2 cellular contexts compared by ENCODE assay signal in the genomic region with DNA sequence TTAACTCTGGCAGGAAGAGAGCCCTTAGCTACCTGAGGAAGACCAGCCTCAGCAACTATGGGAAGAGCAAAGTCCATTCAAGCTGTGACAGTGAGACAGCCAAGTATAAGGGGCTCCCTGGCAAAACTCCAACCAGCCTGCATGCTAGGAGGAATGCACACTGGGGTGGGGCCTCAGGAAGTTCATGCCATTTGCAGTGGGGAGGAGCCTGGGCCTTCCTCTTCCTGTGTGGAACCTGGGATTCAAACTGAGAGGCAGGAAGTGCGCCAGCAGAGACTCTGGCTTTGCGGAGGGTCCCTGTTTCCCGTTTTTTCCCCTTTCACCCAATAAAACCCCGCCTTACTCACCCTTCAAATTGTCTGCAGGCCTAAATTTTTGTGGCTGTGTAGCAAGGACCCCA.
TF ChIP-seq lines count a peak whose summit lies in the region.

No MANE protein-coding gene starts in this region.

TF ChIP-seq in HCT116, 20 proteins besides CTCF, POLR2A, EP300 and RAD21:
- TF ChIP-seq, protein P1, sequence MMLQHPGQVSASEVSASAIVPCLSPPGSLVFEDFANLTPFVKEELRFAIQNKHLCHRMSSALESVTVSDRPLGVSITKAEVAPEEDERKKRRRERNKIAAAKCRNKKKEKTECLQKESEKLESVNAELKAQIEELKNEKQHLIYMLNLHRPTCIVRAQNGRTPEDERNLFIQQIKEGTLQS (IDR thresholded peaks at IDR 0.05) = no peak
- TF ChIP-seq ZFX (IDR thresholded peaks at IDR 0.05) = no peak
- TF ChIP-seq, protein P2, sequence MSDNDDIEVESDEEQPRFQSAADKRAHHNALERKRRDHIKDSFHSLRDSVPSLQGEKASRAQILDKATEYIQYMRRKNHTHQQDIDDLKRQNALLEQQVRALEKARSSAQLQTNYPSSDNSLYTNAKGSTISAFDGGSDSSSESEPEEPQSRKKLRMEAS (IDR thresholded peaks at IDR 0.05) = no peak
- no peak for TF ChIP-seq JUND (IDR thresholded peaks at IDR 0.05)
- no peak for TF ChIP-seq TCF7L2 (IDR thresholded peaks at IDR 0.05; ENCODE audit: borderline replicate concordance, extremely low read depth, insufficient read depth, insufficient read length)
- TF ChIP-seq FOSL1 (IDR thresholded peaks at IDR 0.05; ENCODE audit: low read depth) = no peak
- TF ChIP-seq POLR2AphosphoS5 (IDR thresholded peaks at IDR 0.05; ENCODE audit: low read depth, low read length) = no peak
- TF ChIP-seq ZNF274 (IDR thresholded peaks at IDR 0.05; ENCODE audit: low read depth, low read length) = no peak
- no peak for TF ChIP-seq SIN3A (IDR thresholded peaks at IDR 0.05; ENCODE audit: low read depth)
- TF ChIP-seq EZH2 (IDR thresholded peaks at IDR 0.05) = no peak
- TF ChIP-seq EZH2phosphoT487 (IDR thresholded peaks at IDR 0.05; ENCODE audit: borderline replicate concordance) = no peak
- no peak for TF ChIP-seq SRF (IDR thresholded peaks at IDR 0.05; ENCODE audit: low read depth)
- TF ChIP-seq, protein P3, sequence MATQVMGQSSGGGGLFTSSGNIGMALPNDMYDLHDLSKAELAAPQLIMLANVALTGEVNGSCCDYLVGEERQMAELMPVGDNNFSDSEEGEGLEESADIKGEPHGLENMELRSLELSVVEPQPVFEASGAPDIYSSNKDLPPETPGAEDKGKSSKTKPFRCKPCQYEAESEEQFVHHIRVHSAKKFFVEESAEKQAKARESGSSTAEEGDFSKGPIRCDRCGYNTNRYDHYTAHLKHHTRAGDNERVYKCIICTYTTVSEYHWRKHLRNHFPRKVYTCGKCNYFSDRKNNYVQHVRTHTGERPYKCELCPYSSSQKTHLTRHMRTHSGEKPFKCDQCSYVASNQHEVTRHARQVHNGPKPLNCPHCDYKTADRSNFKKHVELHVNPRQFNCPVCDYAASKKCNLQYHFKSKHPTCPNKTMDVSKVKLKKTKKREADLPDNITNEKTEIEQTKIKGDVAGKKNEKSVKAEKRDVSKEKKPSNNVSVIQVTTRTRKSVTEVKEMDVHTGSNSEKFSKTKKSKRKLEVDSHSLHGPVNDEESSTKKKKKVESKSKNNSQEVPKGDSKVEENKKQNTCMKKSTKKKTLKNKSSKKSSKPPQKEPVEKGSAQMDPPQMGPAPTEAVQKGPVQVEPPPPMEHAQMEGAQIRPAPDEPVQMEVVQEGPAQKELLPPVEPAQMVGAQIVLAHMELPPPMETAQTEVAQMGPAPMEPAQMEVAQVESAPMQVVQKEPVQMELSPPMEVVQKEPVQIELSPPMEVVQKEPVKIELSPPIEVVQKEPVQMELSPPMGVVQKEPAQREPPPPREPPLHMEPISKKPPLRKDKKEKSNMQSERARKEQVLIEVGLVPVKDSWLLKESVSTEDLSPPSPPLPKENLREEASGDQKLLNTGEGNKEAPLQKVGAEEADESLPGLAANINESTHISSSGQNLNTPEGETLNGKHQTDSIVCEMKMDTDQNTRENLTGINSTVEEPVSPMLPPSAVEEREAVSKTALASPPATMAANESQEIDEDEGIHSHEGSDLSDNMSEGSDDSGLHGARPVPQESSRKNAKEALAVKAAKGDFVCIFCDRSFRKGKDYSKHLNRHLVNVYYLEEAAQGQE (IDR thresholded peaks at IDR 0.05; ENCODE audit: low read depth) = no peak

TF ChIP-seq in WTC11, 78 proteins besides CTCF, POLR2A, EP300 and RAD21:
- TF ChIP-seq, protein P4, sequence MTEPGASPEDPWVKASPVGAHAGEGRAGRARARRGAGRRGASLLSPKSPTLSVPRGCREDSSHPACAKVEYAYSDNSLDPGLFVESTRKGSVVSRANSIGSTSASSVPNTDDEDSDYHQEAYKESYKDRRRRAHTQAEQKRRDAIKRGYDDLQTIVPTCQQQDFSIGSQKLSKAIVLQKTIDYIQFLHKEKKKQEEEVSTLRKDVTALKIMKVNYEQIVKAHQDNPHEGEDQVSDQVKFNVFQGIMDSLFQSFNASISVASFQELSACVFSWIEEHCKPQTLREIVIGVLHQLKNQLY (CRISPR knock-in tag; IDR thresholded peaks at IDR 0.05) = no peak
- TF ChIP-seq, protein P5, sequence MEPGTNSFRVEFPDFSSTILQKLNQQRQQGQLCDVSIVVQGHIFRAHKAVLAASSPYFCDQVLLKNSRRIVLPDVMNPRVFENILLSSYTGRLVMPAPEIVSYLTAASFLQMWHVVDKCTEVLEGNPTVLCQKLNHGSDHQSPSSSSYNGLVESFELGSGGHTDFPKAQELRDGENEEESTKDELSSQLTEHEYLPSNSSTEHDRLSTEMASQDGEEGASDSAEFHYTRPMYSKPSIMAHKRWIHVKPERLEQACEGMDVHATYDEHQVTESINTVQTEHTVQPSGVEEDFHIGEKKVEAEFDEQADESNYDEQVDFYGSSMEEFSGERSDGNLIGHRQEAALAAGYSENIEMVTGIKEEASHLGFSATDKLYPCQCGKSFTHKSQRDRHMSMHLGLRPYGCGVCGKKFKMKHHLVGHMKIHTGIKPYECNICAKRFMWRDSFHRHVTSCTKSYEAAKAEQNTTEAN (CRISPR knock-in tag; IDR thresholded peaks at IDR 0.05) = no peak
- TF ChIP-seq, protein P2 (CRISPR knock-in tag; IDR thresholded peaks at IDR 0.05) = no peak
- TF ChIP-seq CBFB (CRISPR knock-in tag; IDR thresholded peaks at IDR 0.05; ENCODE audit: low read depth) (no peak), RELA (CRISPR knock-in tag; IDR thresholded peaks at IDR 0.05; ENCODE audit: borderline replicate concordance) (no peak), ATF1 (CRISPR knock-in tag; IDR thresholded peaks at IDR 0.05) (no peak), NFYB (CRISPR knock-in tag; conservative IDR thresholded peaks at IDR 0.05; ENCODE audit: low read depth) (no peak), ELF4 (CRISPR knock-in tag; IDR thresholded peaks at IDR 0.05; ENCODE audit: low read depth) (no peak)
- TF ChIP-seq, protein P6, sequence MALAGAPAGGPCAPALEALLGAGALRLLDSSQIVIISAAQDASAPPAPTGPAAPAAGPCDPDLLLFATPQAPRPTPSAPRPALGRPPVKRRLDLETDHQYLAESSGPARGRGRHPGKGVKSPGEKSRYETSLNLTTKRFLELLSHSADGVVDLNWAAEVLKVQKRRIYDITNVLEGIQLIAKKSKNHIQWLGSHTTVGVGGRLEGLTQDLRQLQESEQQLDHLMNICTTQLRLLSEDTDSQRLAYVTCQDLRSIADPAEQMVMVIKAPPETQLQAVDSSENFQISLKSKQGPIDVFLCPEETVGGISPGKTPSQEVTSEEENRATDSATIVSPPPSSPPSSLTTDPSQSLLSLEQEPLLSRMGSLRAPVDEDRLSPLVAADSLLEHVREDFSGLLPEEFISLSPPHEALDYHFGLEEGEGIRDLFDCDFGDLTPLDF (CRISPR knock-in tag; IDR thresholded peaks at IDR 0.05) = no peak
- TF ChIP-seq, protein P7, sequence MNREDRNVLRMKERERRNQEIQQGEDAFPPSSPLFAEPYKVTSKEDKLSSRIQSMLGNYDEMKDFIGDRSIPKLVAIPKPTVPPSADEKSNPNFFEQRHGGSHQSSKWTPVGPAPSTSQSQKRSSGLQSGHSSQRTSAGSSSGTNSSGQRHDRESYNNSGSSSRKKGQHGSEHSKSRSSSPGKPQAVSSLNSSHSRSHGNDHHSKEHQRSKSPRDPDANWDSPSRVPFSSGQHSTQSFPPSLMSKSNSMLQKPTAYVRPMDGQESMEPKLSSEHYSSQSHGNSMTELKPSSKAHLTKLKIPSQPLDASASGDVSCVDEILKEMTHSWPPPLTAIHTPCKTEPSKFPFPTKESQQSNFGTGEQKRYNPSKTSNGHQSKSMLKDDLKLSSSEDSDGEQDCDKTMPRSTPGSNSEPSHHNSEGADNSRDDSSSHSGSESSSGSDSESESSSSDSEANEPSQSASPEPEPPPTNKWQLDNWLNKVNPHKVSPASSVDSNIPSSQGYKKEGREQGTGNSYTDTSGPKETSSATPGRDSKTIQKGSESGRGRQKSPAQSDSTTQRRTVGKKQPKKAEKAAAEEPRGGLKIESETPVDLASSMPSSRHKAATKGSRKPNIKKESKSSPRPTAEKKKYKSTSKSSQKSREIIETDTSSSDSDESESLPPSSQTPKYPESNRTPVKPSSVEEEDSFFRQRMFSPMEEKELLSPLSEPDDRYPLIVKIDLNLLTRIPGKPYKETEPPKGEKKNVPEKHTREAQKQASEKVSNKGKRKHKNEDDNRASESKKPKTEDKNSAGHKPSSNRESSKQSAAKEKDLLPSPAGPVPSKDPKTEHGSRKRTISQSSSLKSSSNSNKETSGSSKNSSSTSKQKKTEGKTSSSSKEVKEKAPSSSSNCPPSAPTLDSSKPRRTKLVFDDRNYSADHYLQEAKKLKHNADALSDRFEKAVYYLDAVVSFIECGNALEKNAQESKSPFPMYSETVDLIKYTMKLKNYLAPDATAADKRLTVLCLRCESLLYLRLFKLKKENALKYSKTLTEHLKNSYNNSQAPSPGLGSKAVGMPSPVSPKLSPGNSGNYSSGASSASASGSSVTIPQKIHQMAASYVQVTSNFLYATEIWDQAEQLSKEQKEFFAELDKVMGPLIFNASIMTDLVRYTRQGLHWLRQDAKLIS (CRISPR knock-in tag; IDR thresholded peaks at IDR 0.05; ENCODE audit: borderline replicate concordance) = no peak
